8 cellular contexts compared by ENCODE assay signal in genomic region chr11:110431212-110432073, GRCh38. TPM values are rescaled to one million over a fixed set of nuclear protein-coding genes. Genes with fewer than 3 reads are reported as not detected.
A peak's percentile ranks its signal among the peaks of the same experiment; 100 is the strongest.
DNase-seq lines count a peak whose midpoint lies in the region; ATAC-seq, FAIRE-seq and TF ChIP-seq lines count a peak whose summit lies in the region.

No MANE protein-coding gene starts in this region.

- peak overlapping the region; percentile 0 to 91 for H3K9ac ChIP-seq in kidney (ENCODE audit: low read length in 2 of 2)

- peaks cover 51 to 65% (median 65%) of the 10 kb centered on the region in 3 donors for H3K4me1 Mint-ChIP-seq in CD8-positive, alpha-beta memory T cell
- H3K4me1 Mint-ChIP-seq in activated T-helper 17 cell treated with anti-CD3 and anti-CD28 coated beads, Interleukin-2, amount 50 U/mL, for 72 hours: peaks cover 36% of the 10 kb centered on the region

- H3K27me3 ChIP-seq in CD8-positive, alpha-beta memory T cell (ENCODE audit: insufficient read depth, low read length, poor library complexity, severe bottlenecking): no peaks in the 10 kb centered on the region
- no peaks in the 10 kb centered on the region for H3K27me3 ChIP-seq in testis

- 18 to 19% methylated on average over 10 of the region's 10 CpGs for WGBS in testis, 2 donors

- peak overlapping the region; percentile 89 for H3K4me3 ChIP-seq in CD8-positive, alpha-beta memory T cell (ENCODE audit: low read length)
- H3K4me3 ChIP-seq in kidney (ENCODE audit: low read length in 2 of 2) (peak overlapping the region; percentile 85 to 91), testis (peak overlapping the region; percentile 91 to 96)

- peak overlapping the region; percentile 74 for H3K27ac ChIP-seq in CD8-positive, alpha-beta memory T cell (ENCODE audit: low read depth, low read length)
- H3K27ac ChIP-seq in kidney (ENCODE audit: low read depth in 2 of 2, low read length in 2 of 2): peak overlapping the region; percentile 18 to 61
- H3K27ac ChIP-seq in testis: peak overlapping the region in 1 of 2 donors; percentile 95

- H3K4me3 Mint-ChIP-seq in CD8-positive, alpha-beta memory T cell: peak overlapping the region; percentile 97 to 99 (median 98)
- peak overlapping the region; percentile 97 for H3K4me3 Mint-ChIP-seq in activated T-helper 17 cell treated with anti-CD3 and anti-CD28 coated beads, Interleukin-2, amount 50 U/mL, for 72 hours

- H3K36me3 Mint-ChIP-seq in CD8-positive, alpha-beta memory T cell: peaks cover 0 to 11% (median 1%) of the 10 kb centered on the region in 3 donors
- peaks cover 5% of the 10 kb centered on the region for H3K36me3 Mint-ChIP-seq in activated T-helper 17 cell treated with anti-CD3 and anti-CD28 coated beads, Interleukin-2, amount 50 U/mL, for 72 hours (ENCODE audit: low read depth)

- FAIRE-seq in kidney (lab: Jason Lieb, UNC): peak; percentile 8

- peak overlapping the region; percentile 91 to 99 (median 98) for H3K27ac Mint-ChIP-seq in CD8-positive, alpha-beta memory T cell
- peak overlapping the region; percentile 97 for H3K27ac Mint-ChIP-seq in activated T-helper 17 cell treated with anti-CD3 and anti-CD28 coated beads, Interleukin-2, amount 50 U/mL, for 72 hours

- POLR2A ChIA-PET in CD8-positive, alpha-beta memory T cell (lab: Charles Lee): no interaction called here

- H3K9me3 Mint-ChIP-seq in CD8-positive, alpha-beta memory T cell: no peaks in the 10 kb centered on the region
- no peaks in the 10 kb centered on the region for H3K9me3 Mint-ChIP-seq in activated T-helper 17 cell treated with anti-CD3 and anti-CD28 coated beads, Interleukin-2, amount 50 U/mL, for 72 hours

- H3K9me3 ChIP-seq in CD8-positive, alpha-beta memory T cell (ENCODE audit: low read length): no peaks in the 10 kb centered on the region
- no peaks in the 10 kb centered on the region for H3K9me3 ChIP-seq in kidney (ENCODE audit: control insufficient read depth in 1 of 2, low read length in 2 of 2)
- H3K9me3 ChIP-seq in testis: no peaks in the 10 kb centered on the region

- peak; percentile 19 for ATAC-seq in HG03354 (IDR thresholded peaks at IDR 0.05; ENCODE audit: poor library complexity, severe bottlenecking, unreplicated experiment)
- peak; percentile 22 for ATAC-seq in activated T-helper 17 cell treated with anti-CD3 and anti-CD28 coated beads, Interleukin-2, amount 50 U/mL, for 72 hours (replicated peaks)

- H3K4me1 ChIP-seq in CD8-positive, alpha-beta memory T cell (ENCODE audit: insufficient read depth, low read length): peaks cover 33% of the 10 kb centered on the region
- H3K4me1 ChIP-seq in kidney (ENCODE audit: control insufficient read depth in 1 of 2, insufficient read depth in 1 of 2, low read depth in 1 of 2, low read length in 2 of 2): peaks cover 4 to 27% of the 10 kb centered on the region in 2 donors
- peaks cover 27% of the 10 kb centered on the region for H3K4me1 ChIP-seq in testis

- no peak for TF ChIP-seq CTCF in kidney (IDR thresholded peaks at IDR 0.05; ENCODE audit: borderline replicate concordance, extremely low read depth, insufficient read depth)
- no peak for TF ChIP-seq CTCF in testis (IDR thresholded peaks at IDR 0.05)

- TF ChIP-seq POLR2A in testis (IDR thresholded peaks at IDR 0.05): no peak

- DNase-seq in CD8-positive, alpha-beta memory T cell: no peak
- DNase-seq in kidney: no peak
- no peak for DNase-seq in testis
- no peak for DNase-seq in iPS-NIHi7 (ENCODE audit: extremely low spot score)
- no peak for DNase-seq in activated CD4-positive, alpha-beta T cell treated with anti-CD3 and anti-CD28 coated beads, Interleukin-2, amount 50 U/mL, for 1 hour
- DNase-seq in GDM1 (lab: John Stamatoyannopoulos, UW): no peak

- no peaks in the 10 kb centered on the region for H3K27me3 Mint-ChIP-seq in CD8-positive, alpha-beta memory T cell
- no peaks in the 10 kb centered on the region for H3K27me3 Mint-ChIP-seq in activated T-helper 17 cell treated with anti-CD3 and anti-CD28 coated beads, Interleukin-2, amount 50 U/mL, for 72 hours

- intact Hi-C loops in kidney (cut with DNase I) (loop anchor here (10.0 kb wide), 1 partner anchor 227 kb away; no protein-coding TSS in a partner anchor), testis (cut with DNase I; ENCODE audit: low total_unique reads) (no loop called here)

- CTCF ChIA-PET in CD8-positive, alpha-beta memory T cell (lab: Charles Lee): interaction anchor here (0.6 to 4.6 kb wide), 4 partner anchors 54 to 230 kb away, joined by 3 to 43 read pairs (median 3); no protein-coding TSS in a partner anchor

- no peaks in the 10 kb centered on the region for H3K36me3 ChIP-seq in CD8-positive, alpha-beta memory T cell (ENCODE audit: insufficient read depth, low read length)
- no peaks in the 10 kb centered on the region for H3K36me3 ChIP-seq in kidney (ENCODE audit: control insufficient read depth in 1 of 2, insufficient read depth in 2 of 2, low read length in 2 of 2)
- H3K36me3 ChIP-seq in testis (ENCODE audit: low read depth, missing control alignments): no peaks in the 10 kb centered on the region

RNA-seq across cellular contexts. Expression of gene FDX1, which starts 1.7 kb away (rescaled TPM):
- 10 to 100 TPM; 13.8 to 14.4 TPM for total RNA-seq in CD8-positive, alpha-beta memory T cell
- 19.0 TPM for polyA plus RNA-seq in CD8-positive, alpha-beta memory T cell
- 10 to 100 TPM in 1 of 2 donors, 1 to 10 TPM in 1; 8.5 to 15.3 TPM for total RNA-seq in activated T-helper 17 cell treated with anti-CD3 and anti-CD28 coated beads, Interleukin-2, amount 50 U/mL, for 72 hours
- total RNA-seq in kidney: 13.1 TPM
- 34.4 TPM for polyA plus RNA-seq in kidney (ENCODE audit: insufficient read depth, low read depth, low replicate concordance)
- total RNA-seq in testis: 10 to 100 TPM; 12.9 to 13.9 TPM
- polyA plus RNA-seq in testis (ENCODE audit: insufficient read depth, low read depth, low replicate concordance): 13.1 TPM
